Comparison of ENCODE assay signal across 18 cellular contexts in the genomic region with DNA sequence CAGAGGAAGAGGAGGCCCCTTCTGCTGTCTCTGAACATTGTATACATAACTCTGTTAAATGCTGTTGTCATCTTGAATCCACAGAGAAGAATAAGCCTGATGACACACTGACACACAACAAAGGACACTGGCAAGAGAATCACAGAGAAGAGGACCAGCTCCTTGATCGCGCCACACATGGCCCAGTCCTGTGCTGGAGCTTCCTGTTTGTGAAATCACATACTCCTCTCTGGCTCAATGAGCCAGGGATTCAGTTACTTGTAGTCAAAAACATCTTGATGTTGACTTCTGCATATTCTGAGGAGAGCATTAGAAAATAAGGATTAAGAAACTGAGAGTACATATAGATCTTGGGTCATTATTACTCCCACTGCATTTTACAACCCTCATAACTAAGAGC.
"Had no signal": no experiment of that assay in that cellular context is flagged by ENCODE, and none has a peak within 500 bp of the region (broad histone marks: within the 10 kb centered on the region; RNA-seq: fewer than 3 reads in every experiment).

No MANE protein-coding gene starts in this region.

- ATAC-seq: activated naive CD4-positive, alpha-beta T cell treated with anti-CD3 and anti-CD28 coated beads, Interleukin-2, amount 50 U/mL, for 72 hours; naive thymus-derived CD4-positive, alpha-beta T cell had no signal

- FAIRE-seq: TTC549 had no signal

- H3K27ac ChIP-seq: cardiac muscle cell, gastrocnemius medialis, neural progenitor cell, skin epidermis, stomach, testis had no signal

- H3K4me3 ChIP-seq: cardiac muscle cell, gastrocnemius medialis, heart right ventricle, neural progenitor cell, skin epidermis, stomach, testis, upper lobe of left lung had no signal

- DNase-seq: activated CD4-positive, alpha-beta T cell treated with anti-CD3 and anti-CD28 coated beads, Interleukin-2, amount 50 U/mL, for 4 hours; activated gamma-delta T cell; amniotic stem cell; endodermal cell; naive thymus-derived CD4-positive, alpha-beta T cell; stimulated activated CD4-positive, alpha-beta T cell treated with anti-CD3 and anti-CD28 coated beads, Interleukin-15, amount 100 ng/mL, for 24 hours; stimulated activated CD4-positive, alpha-beta T cell treated with anti-CD3 and anti-CD28 coated beads, Interleukin-2, amount 100 ng/mL, for 48 hours; stomach; T-helper 2 cell; testis; upper lobe of left lung had no signal

- H3K27me3 ChIP-seq: cardiac muscle cell, gastrocnemius medialis, heart right ventricle, neural progenitor cell, stomach, testis, upper lobe of left lung had no signal

- H3K9me3 ChIP-seq: gastrocnemius medialis, heart right ventricle, stomach, testis, upper lobe of left lung had no signal

- H3K36me3 ChIP-seq: cardiac muscle cell, gastrocnemius medialis, heart right ventricle, neural progenitor cell, stomach, upper lobe of left lung had no signal
